34 cellular contexts compared by ENCODE assay signal in genomic region chr17:73785466-73785865, GRCh38.
DNase-seq lines count a peak whose midpoint lies in the region; ATAC-seq and TF ChIP-seq lines count a peak whose summit lies in the region.
"Had no signal": no experiment of that assay in that cellular context is flagged by ENCODE, and none has a peak within 500 bp of the region (broad histone marks: within the 10 kb centered on the region; RNA-seq: fewer than 3 reads in every experiment).

No MANE protein-coding gene starts in this region.

- no peak for TF ChIP-seq CTCF in BE2C (IDR thresholded peaks at IDR 0.05; ENCODE audit: low read depth, low read length)
- no peak for TF ChIP-seq CTCF in CD8-positive, alpha-beta T cell (IDR thresholded peaks at IDR 0.05)

- no peak overlapping the region for H3K4me3 Mint-ChIP-seq in CD8-positive, alpha-beta T cell
- H3K4me3 Mint-ChIP-seq: activated CD4-positive, alpha-beta T cell treated with anti-CD3 and anti-CD28 coated beads, Interleukin-2, amount 10 ng/mL, durations not matched to agents 24 days and 14 days; activated naive CD8-positive, alpha-beta T cell treated with anti-CD3 and anti-CD28 coated beads, Interleukin-2, amount 10 ng/mL, durations not matched to agents 7 days and 5 days; CD4-positive, alpha-beta T cell; dendritic cell treated with granulocyte-macrophage colony-stimulating factor and Interleukin-4, amounts not matched to agents 40 ng/mL and 50 ng/mL, for 4 days; endodermal cell; T-cell; WTC11 had no signal

- DNase-seq in NCI-H1417 (lab: John Stamatoyannopoulos, UW) (peak in 2 of 3 experiments; percentile 56 to 79), NCI-H1417 treated with DMSO at 0.1 percent for 48 hours (lab: John Stamatoyannopoulos, UW) (no peak), BE2C (peak; percentile 30), NCI-H526 treated with DMSO at 0.1 percent for 48 hours (lab: John Stamatoyannopoulos, UW) (peak; percentile 28), erythroblast (lab: John Stamatoyannopoulos, UW) (peak; percentile 3 to 14), EL (no peak), DMS79 treated with DMSO at 0.1 percent for 48 hours (lab: John Stamatoyannopoulos, UW) (no peak)
- DNase-seq in CD8-positive, alpha-beta T cell, result no peak
- DNase-seq: 8988T; activated CD4-positive, alpha-beta T cell treated with anti-CD3 and anti-CD28 coated beads, Interleukin-2, amount 10 ng/mL, durations not matched to agents 24 days and 14 days; activated gamma-delta T cell treated with Interleukin-2 at 50 U/mL for 16 hours; activated naive CD8-positive, alpha-beta T cell treated with anti-CD3 and anti-CD28 coated beads, Interleukin-2, amount 10 ng/mL, durations not matched to agents 7 days and 5 days; caudate nucleus; CD4-positive, alpha-beta T cell; foreskin fibroblast; left ventricle myocardium inferior; MG63; NCI-H1105; NCI-H2081 treated with DMSO at 0.1 percent for 48 hours; NCI-H510A treated with DMSO at 0.1 percent for 48 hours; nucleus accumbens; RPMI8226; stimulated activated CD4-positive, alpha-beta T cell treated with anti-CD3 and anti-CD28 coated beads, Interleukin-4, amount 100 ng/mL, for 1 hour; T-cell; uterus had no signal

- no peak for TF ChIP-seq POLR2A in erythroblast (IDR thresholded peaks at IDR 0.05; ENCODE audit: low read length)

- H3K27ac ChIP-seq in CD8-positive, alpha-beta T cell (ENCODE audit: low read depth, low read length), result no peak overlapping the region
- H3K27ac ChIP-seq: ascending aorta, HL-60, KMS-11, left ventricle myocardium inferior, uterus had no signal

- no peak overlapping the region for H3K27ac Mint-ChIP-seq in CD8-positive, alpha-beta T cell
- H3K27ac Mint-ChIP-seq: activated CD4-positive, alpha-beta T cell treated with anti-CD3 and anti-CD28 coated beads, Interleukin-2, amount 10 ng/mL, durations not matched to agents 24 days and 14 days; activated naive CD8-positive, alpha-beta T cell treated with anti-CD3 and anti-CD28 coated beads, Interleukin-2, amount 10 ng/mL, durations not matched to agents 7 days and 5 days; CD4-positive, alpha-beta T cell; dendritic cell treated with granulocyte-macrophage colony-stimulating factor and Interleukin-4, amounts not matched to agents 40 ng/mL and 50 ng/mL, for 4 days; endodermal cell; progenitor cell of endocrine pancreas; T-cell; WTC11 had no signal

- CTCF ChIA-PET in CD8-positive, alpha-beta T cell (lab: Charles Lee), result interaction anchor here (0.8 kb wide), 2 partner anchors 9 to 54 kb away, joined by 3 to 4 read pairs; no protein-coding TSS in a partner anchor

- intact Hi-C loops in CD8-positive, alpha-beta T cell (cut with DNase I, micrococcal nuclease), result no loop called here

- H3K4me3 ChIP-seq in BE2C (ENCODE audit: low read depth, low read length), result no peak overlapping the region
- no peak overlapping the region for H3K4me3 ChIP-seq in CD8-positive, alpha-beta T cell (ENCODE audit: low read depth, low read length)
- H3K4me3 ChIP-seq: ascending aorta, GM12878, left ventricle myocardium inferior, MG63, stomach, uterus had no signal

- H3K9me3 Mint-ChIP-seq in CD8-positive, alpha-beta T cell, result no peaks in the 10 kb centered on the region
- H3K9me3 Mint-ChIP-seq: activated CD4-positive, alpha-beta T cell treated with anti-CD3 and anti-CD28 coated beads, Interleukin-2, amount 10 ng/mL, durations not matched to agents 24 days and 14 days; activated naive CD8-positive, alpha-beta T cell treated with anti-CD3 and anti-CD28 coated beads, Interleukin-2, amount 10 ng/mL, durations not matched to agents 7 days and 5 days; dendritic cell treated with granulocyte-macrophage colony-stimulating factor and Interleukin-4, amounts not matched to agents 40 ng/mL and 50 ng/mL, for 4 days; endodermal cell; T-cell had no signal

- H3K9me3 ChIP-seq in BE2C, result no peaks in the 10 kb centered on the region
- no peaks in the 10 kb centered on the region for H3K9me3 ChIP-seq in CD8-positive, alpha-beta T cell (ENCODE audit: low read length)
- H3K9me3 ChIP-seq: ascending aorta, MG63, uterus had no signal

- H3K36me3 ChIP-seq in BE2C, result no peaks in the 10 kb centered on the region
- no peaks in the 10 kb centered on the region for H3K36me3 ChIP-seq in CD8-positive, alpha-beta T cell (ENCODE audit: insufficient read depth, low read length)
- H3K36me3 ChIP-seq: ascending aorta, left ventricle myocardium inferior, MG63, stomach, uterus had no signal

- peaks cover 12% of the 10 kb centered on the region for H3K4me1 Mint-ChIP-seq in CD8-positive, alpha-beta T cell (ENCODE audit: low read depth)
- H3K4me1 Mint-ChIP-seq: activated CD4-positive, alpha-beta T cell treated with anti-CD3 and anti-CD28 coated beads, Interleukin-2, amount 10 ng/mL, durations not matched to agents 24 days and 14 days; activated naive CD8-positive, alpha-beta T cell treated with anti-CD3 and anti-CD28 coated beads, Interleukin-2, amount 10 ng/mL, durations not matched to agents 7 days and 5 days had no signal

- peaks cover 11% of the 10 kb centered on the region for H3K4me1 ChIP-seq in BE2C
- H3K4me1 ChIP-seq in CD8-positive, alpha-beta T cell (ENCODE audit: insufficient read depth, low read length), result no peaks in the 10 kb centered on the region
- H3K4me1 ChIP-seq: ascending aorta, uterus had no signal

- no peak for ATAC-seq in CD8-positive, alpha-beta T cell
- ATAC-seq: GM12878, T-cell had no signal

- H3K27me3 Mint-ChIP-seq in CD8-positive, alpha-beta T cell (ENCODE audit: low read depth), result peaks cover 10% of the 10 kb centered on the region
- H3K27me3 Mint-ChIP-seq: activated CD4-positive, alpha-beta T cell treated with anti-CD3 and anti-CD28 coated beads, Interleukin-2, amount 10 ng/mL, durations not matched to agents 24 days and 14 days had no signal

- H3K27me3 ChIP-seq in BE2C, result no peaks in the 10 kb centered on the region
- H3K27me3 ChIP-seq in CD8-positive, alpha-beta T cell (ENCODE audit: insufficient read depth, low read length), result no peaks in the 10 kb centered on the region
- H3K27me3 ChIP-seq: ascending aorta, uterus had no signal

- no peaks in the 10 kb centered on the region for H3K36me3 Mint-ChIP-seq in CD8-positive, alpha-beta T cell
- H3K36me3 Mint-ChIP-seq: activated naive CD8-positive, alpha-beta T cell treated with anti-CD3 and anti-CD28 coated beads, Interleukin-2, amount 10 ng/mL, durations not matched to agents 7 days and 5 days; T-cell; WTC11 had no signal

- POLR2A ChIA-PET in CD8-positive, alpha-beta T cell (lab: Charles Lee), result no interaction called here

Comparison
In these comparisons a context has a peak if more than half of its experiments do, and no peak if none do; other contexts are left out.
1. DNase-seq: peak in NCI-H1417 (2 of 3), BE2C (single experiment), NCI-H526 treated with DMSO at 0.1 percent for 48 hours (single experiment) and erythroblast (2 of 2); none in NCI-H1417 treated with DMSO at 0.1 percent for 48 hours (single experiment), EL (single experiment), CD8-positive, alpha-beta T cell (0 of 7) and DMS79 treated with DMSO at 0.1 percent for 48 hours (single experiment).